ENCODE assay signal across 8 cellular contexts in the genomic region with DNA sequence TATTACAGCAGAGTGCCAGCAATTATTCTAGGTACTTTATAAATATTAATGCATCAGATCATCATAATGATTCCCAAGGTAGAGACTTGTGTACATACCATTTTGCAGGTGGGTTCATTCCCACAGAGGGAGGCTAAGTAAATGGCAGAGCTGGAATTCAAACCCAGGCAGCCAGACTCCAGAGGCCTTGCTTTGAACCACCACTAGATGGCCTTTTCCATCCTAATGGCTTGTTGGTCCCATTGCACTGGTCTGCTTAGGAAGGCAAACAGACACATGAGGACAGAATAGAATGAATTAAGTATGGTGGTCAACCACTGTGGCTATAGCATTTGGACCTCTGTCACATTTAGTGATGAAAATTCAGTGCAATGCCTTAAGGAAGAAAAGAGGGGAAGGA.
DNase-seq lines count a peak whose midpoint lies in the region; ATAC-seq and TF ChIP-seq lines count a peak whose summit lies in the region.

No MANE protein-coding gene starts in this region.

- no peak overlapping the region for H2AFZ ChIP-seq in HCT116 (ENCODE audit: low read depth, low read length, poor library complexity, severe bottlenecking)

- TF ChIP-seq POLR2A in GM18505 (IDR thresholded peaks at IDR 0.05; ENCODE audit: borderline replicate concordance, extremely low read depth, insufficient read depth, insufficient read length) (no peak), HCT116 (IDR thresholded peaks at IDR 0.05; ENCODE audit: borderline replicate concordance, extremely low read depth, insufficient read depth, insufficient read length) (no peak), NB4 (IDR thresholded peaks at IDR 0.05; ENCODE audit: extremely low read depth, insufficient read length) (no peak)

- H3K9ac ChIP-seq in HCT116 (ENCODE audit: low read length), result no peak overlapping the region

- no peaks in the 10 kb centered on the region for H3K36me3 ChIP-seq in HCT116 (ENCODE audit: control insufficient read depth in 1 of 2, insufficient read depth in 2 of 2, low read length in 2 of 2)

- H3K79me2 ChIP-seq in HCT116 (ENCODE audit: insufficient read depth, low read length), result no peaks in the 10 kb centered on the region

- H3K4me1 ChIP-seq in HCT116 (ENCODE audit: control insufficient read depth in 1 of 2, insufficient read depth in 2 of 2, low read length in 2 of 2) (no peaks in the 10 kb centered on the region), foreskin keratinocyte (no peaks in the 10 kb centered on the region)

- ATAC-seq in GM18505 (IDR thresholded peaks at IDR 0.05; ENCODE audit: unreplicated experiment), result peak; percentile 79
- ATAC-seq in HCT116, result peak; percentile 95
- peak; percentile 78 for ATAC-seq in foreskin keratinocyte

- DNase-seq in HCT116 (ENCODE audit: low read depth, low spot score) (peak; percentile 22), NB4 (ENCODE audit: low read depth) (peak; percentile 49), foreskin keratinocyte (no peak), epidermal melanocyte (ENCODE audit: insufficient read length, low spot score) (no peak), NK-92 (lab: John Stamatoyannopoulos, UW; ENCODE audit: unreplicated experiment) (no peak), amygdala (lab: John Stamatoyannopoulos, UW) (no peak), cerebellum (ENCODE audit: low spot score) (no peak)

- H3K4me3 ChIP-seq in HCT116 (replicated peaks in 1 of 2; ENCODE audit: low read depth in 1 of 2, low read length in 2 of 2) (no peak overlapping the region), NB4 (ENCODE audit: low read depth, low read length) (no peak overlapping the region)

- POLR2A ChIA-PET in HCT116 (lab: Charles Lee), result no interaction called here

- H4K20me1 ChIP-seq in HCT116 (ENCODE audit: insufficient read depth), result no peaks in the 10 kb centered on the region

- peak; percentile 12 to 86 (median 73); a peak in 4 of 6 replicates for TF ChIP-seq CTCF in HCT116 (IDR thresholded peaks at IDR 0.05 in 2 of 3, conservative IDR thresholded peaks at IDR 0.05 in 1 of 3; ENCODE audit: borderline replicate concordance in 1 of 3, insufficient read depth in 1 of 3, low read depth in 2 of 3, low read length in 2 of 3)
- TF ChIP-seq CTCF in NB4 (IDR thresholded peaks at IDR 0.05; ENCODE audit: low read depth, low read length), result peak; percentile 91
- peak; percentile 51 for TF ChIP-seq CTCF in foreskin keratinocyte (conservative IDR thresholded peaks at IDR 0.05)

- no TSS peak for BruUV-seq in HCT116 (replicated peaks; lab: Mats Ljungman, UMichigan)

- intact Hi-C loops in HCT116 (cut with micrococcal nuclease), result no loop called here

- H3K27ac ChIP-seq in HCT116 (ENCODE audit: low read depth, low read length) (no peak overlapping the region), foreskin keratinocyte (no peak overlapping the region)

- no peaks in the 10 kb centered on the region for H3K27me3 ChIP-seq in HCT116 (ENCODE audit: insufficient read depth, low read length)
- no peaks in the 10 kb centered on the region for H3K27me3 ChIP-seq in foreskin keratinocyte

- H3K9me3 ChIP-seq in HCT116 (ENCODE audit: control insufficient read depth in 1 of 2, insufficient read depth in 1 of 2, low read depth in 1 of 2, low read length in 2 of 2), result no peaks in the 10 kb centered on the region

- RAD21 ChIA-PET in HCT116 (lab: Charles Lee; ENCODE audit: low non-redundant PET in 1 of 2, low total read pairs in 2 of 2, uncharacterized antibody in 2 of 2, unreplicated experiment in 2 of 2), result no interaction called here

- no peak overlapping the region for H3K4me2 ChIP-seq in HCT116 (ENCODE audit: low read length)

- peak; percentile 47 for TF ChIP-seq RAD21 in HCT116 (IDR thresholded peaks at IDR 0.05; ENCODE audit: low read depth)

- no peaks in the 10 kb centered on the region for H3K9me2 ChIP-seq in HCT116 (ENCODE audit: insufficient read depth)

- CTCF ChIA-PET in HCT116 (lab: Charles Lee), result interaction anchor here (0.6 to 1.2 kb wide), 6 partner anchors 9 to 133 kb away, joined by 3 read pairs; no protein-coding TSS in a partner anchor

TF ChIP-seq in HCT116, 20 proteins besides CTCF, POLR2A, EP300 and RAD21:
- no peak for TF ChIP-seq ZFX (IDR thresholded peaks at IDR 0.05)
- no peak for TF ChIP-seq SRF (IDR thresholded peaks at IDR 0.05; ENCODE audit: low read depth)
- TF ChIP-seq EGR1 (IDR thresholded peaks at IDR 0.05; ENCODE audit: low read depth), result no peak
- no peak for TF ChIP-seq FOSL1 (IDR thresholded peaks at IDR 0.05; ENCODE audit: low read depth)
- TF ChIP-seq EZH2 (IDR thresholded peaks at IDR 0.05), result no peak
- no peak for TF ChIP-seq TCF7L2 (IDR thresholded peaks at IDR 0.05; ENCODE audit: borderline replicate concordance, extremely low read depth, insufficient read depth, insufficient read length)
- peak; percentile 16 for TF ChIP-seq YY1 (IDR thresholded peaks at IDR 0.05; ENCODE audit: extremely low read depth, insufficient replicate concordance, low read depth, low read length)
- TF ChIP-seq CEBPB (IDR thresholded peaks at IDR 0.05; ENCODE audit: low read depth), result no peak
- TF ChIP-seq, protein P1, sequence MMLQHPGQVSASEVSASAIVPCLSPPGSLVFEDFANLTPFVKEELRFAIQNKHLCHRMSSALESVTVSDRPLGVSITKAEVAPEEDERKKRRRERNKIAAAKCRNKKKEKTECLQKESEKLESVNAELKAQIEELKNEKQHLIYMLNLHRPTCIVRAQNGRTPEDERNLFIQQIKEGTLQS (IDR thresholded peaks at IDR 0.05), result no peak
- TF ChIP-seq SP1 (IDR thresholded peaks at IDR 0.05; ENCODE audit: low read depth), result no peak
- no peak for TF ChIP-seq JUND (IDR thresholded peaks at IDR 0.05)
- 0 out of 2 replicates have a peak, but pooled peaks have one; percentile 28 for TF ChIP-seq CBX3 (IDR thresholded peaks at IDR 0.05; ENCODE audit: low read depth)
- TF ChIP-seq POLR2AphosphoS5 (IDR thresholded peaks at IDR 0.05; ENCODE audit: low read depth, low read length), result no peak
- TF ChIP-seq ZNF274 (IDR thresholded peaks at IDR 0.05; ENCODE audit: low read depth, low read length), result no peak
- TF ChIP-seq, protein P2, sequence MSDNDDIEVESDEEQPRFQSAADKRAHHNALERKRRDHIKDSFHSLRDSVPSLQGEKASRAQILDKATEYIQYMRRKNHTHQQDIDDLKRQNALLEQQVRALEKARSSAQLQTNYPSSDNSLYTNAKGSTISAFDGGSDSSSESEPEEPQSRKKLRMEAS (IDR thresholded peaks at IDR 0.05), result no peak

Comparison
In these comparisons a context has a peak if more than half of its experiments do, and no peak if none do; other contexts are left out.
1. DNase-seq: peak in HCT116 (single experiment) and NB4 (single experiment); none in foreskin keratinocyte (0 of 2), epidermal melanocyte (single experiment), NK-92 (single experiment), amygdala (0 of 56) and cerebellum (single experiment).
2. Peak in every context shown above with its lines, with median percentiles within 50 percentile points of each other: ATAC-seq and CTCF ChIP-seq.